Comparison of ENCODE assay signal across 1 cellular context in genomic region chr7:1505731-1506550, GRCh38.
TF ChIP-seq lines count a peak whose summit lies in the region.

No MANE protein-coding gene starts in this region.

TF ChIP-seq in GM12878, 131 proteins besides CTCF, POLR2A, EP300 and RAD21:
- TF ChIP-seq MXI1 (IDR thresholded peaks at IDR 0.05; ENCODE audit: low read depth, low read length) (no peak), ZBTB33 (IDR thresholded peaks at IDR 0.05) (peak; percentile 43; the same call in 1 of the 2 replicates), DPF2 (IDR thresholded peaks at IDR 0.05) (0 out of 2 replicates have a peak, but pooled peaks have one; percentile 33), NFXL1 (IDR thresholded peaks at IDR 0.05; ENCODE audit: borderline replicate concordance) (0 out of 2 replicates have a peak, but pooled peaks have one; percentile 49), GATAD2B (conservative IDR thresholded peaks at IDR 0.05; ENCODE audit: low read depth) (0 out of 2 replicates have a peak, but pooled peaks have one; percentile 36), SPI1 (IDR thresholded peaks at IDR 0.05; ENCODE audit: borderline replicate concordance, insufficient read depth, low read depth, low read length) (no peak)
